ENCODE assay signal across 34 cellular contexts in the genomic region with DNA sequence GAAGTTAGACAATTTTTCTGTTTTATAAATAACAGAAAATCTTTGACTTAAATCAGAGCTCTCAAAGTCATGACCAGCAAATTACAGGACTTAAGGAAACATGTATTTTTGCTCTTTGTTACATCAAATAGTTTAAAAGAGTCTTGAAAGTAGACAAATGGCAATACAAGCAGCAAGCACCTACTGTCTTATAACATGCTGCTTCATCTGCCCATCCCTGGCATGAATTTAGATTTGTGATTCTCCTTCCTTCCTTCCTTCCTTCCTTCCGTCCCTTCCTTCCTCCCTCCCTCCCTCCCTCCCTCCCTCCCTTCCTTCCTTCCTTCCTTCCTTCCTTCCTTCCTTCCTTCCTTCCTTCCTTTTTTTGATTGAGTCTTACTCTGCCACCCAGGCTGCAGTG.
"Had no signal": no experiment of that assay in that cellular context is flagged by ENCODE, and none has a peak within 500 bp of the region (broad histone marks: within the 10 kb centered on the region; RNA-seq: fewer than 3 reads in every experiment).

No MANE protein-coding gene starts in this region.

- H3K4me1 Mint-ChIP-seq: activated B cell treated with CpG ODN at 0.5 μM for 24 hours; activated CD4-positive, alpha-beta T cell treated with anti-CD3 and anti-CD28 coated beads, Interleukin-2, amount 10 ng/mL, durations not matched to agents 24 days and 14 days; activated naive CD4-positive, alpha-beta T cell treated with anti-CD3 and anti-CD28 coated beads, Interleukin-2, amount 10 ng/mL, durations not matched to agents 7 days and 5 days; activated naive CD4-positive, alpha-beta T cell treated with anti-CD3 and anti-CD28 coated beads, Interleukin-2, amount 50 U/mL, for 24 hours; activated naive CD8-positive, alpha-beta T cell treated with anti-CD3 and anti-CD28 coated beads, Interleukin-2, amount 10 ng/mL, durations not matched to agents 7 days and 5 days; activated naive CD8-positive, alpha-beta T cell treated with anti-CD3 and anti-CD28 coated beads, Interleukin-2, amount 50 U/mL, for 24 hours; brain; central memory CD8-positive, alpha-beta T cell had no signal

- ATAC-seq: activated CD8-positive, alpha-beta T cell treated with anti-CD3 and anti-CD28 coated beads for 36 hours; activated naive CD8-positive, alpha-beta T cell treated with anti-CD3 and anti-CD28 coated beads, Interleukin-2, amount 50 U/mL, for 24 hours had no signal

- H3K36me3 ChIP-seq: ascending aorta, cardiac muscle cell had no signal

- H3K9me3 Mint-ChIP-seq: brain had no signal

- H3K27me3 Mint-ChIP-seq: activated B cell treated with CpG ODN at 0.5 μM for 24 hours; activated CD4-positive, alpha-beta memory T cell treated with anti-CD3 and anti-CD28 coated beads for 36 hours; activated CD4-positive, alpha-beta T cell treated with anti-CD3 and anti-CD28 coated beads, Interleukin-2, amount 10 ng/mL, durations not matched to agents 24 days and 14 days; activated CD8-positive, alpha-beta T cell treated with anti-CD3 and anti-CD28 coated beads for 36 hours; activated naive CD4-positive, alpha-beta T cell treated with anti-CD3 and anti-CD28 coated beads, Interleukin-2, amount 10 ng/mL, durations not matched to agents 7 days and 5 days; activated naive CD4-positive, alpha-beta T cell treated with anti-CD3 and anti-CD28 coated beads, Interleukin-2, amount 50 U/mL, for 24 hours; activated naive CD8-positive, alpha-beta T cell; activated naive CD8-positive, alpha-beta T cell treated with anti-CD3 and anti-CD28 coated beads, Interleukin-2, amount 10 ng/mL, durations not matched to agents 7 days and 5 days; activated naive CD8-positive, alpha-beta T cell treated with anti-CD3 and anti-CD28 coated beads, Interleukin-2, amount 50 U/mL, for 24 hours; activated T-cell treated with anti-CD3 and anti-CD28 coated beads, Interleukin-2, amount 50 U/mL, for 24 hours; brain; central memory CD8-positive, alpha-beta T cell had no signal

- H3K36me3 Mint-ChIP-seq: activated CD4-positive, alpha-beta memory T cell treated with anti-CD3 and anti-CD28 coated beads for 36 hours; activated naive CD4-positive, alpha-beta T cell treated with anti-CD3 and anti-CD28 coated beads, Interleukin-2, amount 10 ng/mL, durations not matched to agents 7 days and 5 days; activated naive CD4-positive, alpha-beta T cell treated with anti-CD3 and anti-CD28 coated beads, Interleukin-2, amount 50 U/mL, for 24 hours; activated naive CD8-positive, alpha-beta T cell; activated naive CD8-positive, alpha-beta T cell treated with anti-CD3 and anti-CD28 coated beads, Interleukin-2, amount 10 ng/mL, durations not matched to agents 7 days and 5 days; brain had no signal

- H3K4me3 ChIP-seq: ascending aorta, cardiac muscle cell had no signal

- H3K27ac ChIP-seq: ascending aorta, cardiac muscle cell, VCaP had no signal

- H3K4me3 Mint-ChIP-seq: activated B cell treated with CpG ODN at 0.5 μM for 24 hours; activated CD4-positive, alpha-beta memory T cell treated with anti-CD3 and anti-CD28 coated beads for 36 hours; activated CD4-positive, alpha-beta T cell treated with anti-CD3 and anti-CD28 coated beads, Interleukin-2, amount 10 ng/mL, durations not matched to agents 24 days and 14 days; activated CD8-positive, alpha-beta T cell treated with anti-CD3 and anti-CD28 coated beads for 36 hours; activated naive CD4-positive, alpha-beta T cell treated with anti-CD3 and anti-CD28 coated beads, Interleukin-2, amount 10 ng/mL, durations not matched to agents 7 days and 5 days; activated naive CD4-positive, alpha-beta T cell treated with anti-CD3 and anti-CD28 coated beads, Interleukin-2, amount 50 U/mL, for 24 hours; activated naive CD8-positive, alpha-beta T cell; activated naive CD8-positive, alpha-beta T cell treated with anti-CD3 and anti-CD28 coated beads, Interleukin-2, amount 10 ng/mL, durations not matched to agents 7 days and 5 days; activated naive CD8-positive, alpha-beta T cell treated with anti-CD3 and anti-CD28 coated beads, Interleukin-2, amount 50 U/mL, for 24 hours; activated T-cell treated with anti-CD3 and anti-CD28 coated beads, Interleukin-2, amount 50 U/mL, for 24 hours; brain; central memory CD8-positive, alpha-beta T cell; T-helper 1 cell treated with Interleukin-12 subunit alpha and Interleukin-12 subunit beta and Interleukin-4 antibody, amounts not matched to agents 30 μg/mL and 1 μg/mL, for 36 hours; T-helper 2 cell treated with Interferon-gamma antibody and Interleukin-4, amounts not matched to agents 5 μg/mL and 100 μg/mL, for 36 hours had no signal

- H3K9me3 ChIP-seq: ascending aorta had no signal

- H3K27ac Mint-ChIP-seq: activated B cell treated with CpG ODN at 0.5 μM for 24 hours; activated CD4-positive, alpha-beta memory T cell treated with anti-CD3 and anti-CD28 coated beads for 36 hours; activated CD4-positive, alpha-beta T cell treated with anti-CD3 and anti-CD28 coated beads, Interleukin-2, amount 10 ng/mL, durations not matched to agents 24 days and 14 days; activated CD8-positive, alpha-beta T cell treated with anti-CD3 and anti-CD28 coated beads for 36 hours; activated naive CD4-positive, alpha-beta T cell treated with anti-CD3 and anti-CD28 coated beads, Interleukin-2, amount 10 ng/mL, durations not matched to agents 7 days and 5 days; activated naive CD4-positive, alpha-beta T cell treated with anti-CD3 and anti-CD28 coated beads, Interleukin-2, amount 50 U/mL, for 24 hours; activated naive CD8-positive, alpha-beta T cell; activated naive CD8-positive, alpha-beta T cell treated with anti-CD3 and anti-CD28 coated beads, Interleukin-2, amount 10 ng/mL, durations not matched to agents 7 days and 5 days; activated naive CD8-positive, alpha-beta T cell treated with anti-CD3 and anti-CD28 coated beads, Interleukin-2, amount 50 U/mL, for 24 hours; activated T-cell treated with anti-CD3 and anti-CD28 coated beads, Interleukin-2, amount 50 U/mL, for 24 hours; activated T-helper 2 cell treated with anti-CD3 and anti-CD28 coated beads, Interferon-gamma antibody, Interleukin-2, Interleukin-4, amounts not matched to agents 10 μg/mL and 5 μg/mL and 100 μg/mL, durations not matched to agents 14 hours and 24 hours and 36 hours; brain; T-helper 1 cell treated with Interleukin-12 subunit alpha and Interleukin-12 subunit beta and Interleukin-4 antibody, amounts not matched to agents 30 μg/mL and 1 μg/mL, for 36 hours; T-helper 2 cell treated with Interferon-gamma antibody and Interleukin-4, amounts not matched to agents 5 μg/mL and 100 μg/mL, for 36 hours had no signal

- H3K4me1 ChIP-seq: ascending aorta had no signal

- H3K27me3 ChIP-seq: ascending aorta, cardiac muscle cell had no signal

- DNase-seq: activated B cell treated with CpG ODN at 0.5 μM for 24 hours; activated CD4-positive, alpha-beta memory T cell treated with anti-CD3 and anti-CD28 coated beads for 36 hours; activated CD4-positive, alpha-beta T cell treated with anti-CD3 and anti-CD28 coated beads for 4 hours; activated CD4-positive, alpha-beta T cell treated with anti-CD3 and anti-CD28 coated beads, Interleukin-2, amount 10 ng/mL, durations not matched to agents 24 days and 14 days; activated CD4-positive, alpha-beta T cell treated with anti-CD3 and anti-CD28 coated beads, Interleukin-2, amount 50 U/mL, for 1 hour; activated CD4-positive, alpha-beta T cell treated with anti-CD3 and anti-CD28 coated beads, Interleukin-2, amount 50 U/mL, for 4 hours; activated CD4-positive, CD25-positive, alpha-beta regulatory T cell treated with anti-CD3 and anti-CD28 coated beads, Interleukin-2, amount 50 U/mL, for 72 hours; activated CD8-positive, alpha-beta memory T cell treated with anti-CD3 and anti-CD28 coated beads, Interleukin-2, amount 50 U/mL, for 4 hours; activated CD8-positive, alpha-beta T cell treated with anti-CD3 and anti-CD28 coated beads for 36 hours; activated effector memory CD4-positive, alpha-beta T cell treated with Interleukin-2 at 50 U/mL for 16 hours; activated gamma-delta T cell; activated naive CD4-positive, alpha-beta T cell treated with anti-CD3 and anti-CD28 coated beads, Interleukin-2, amount 10 ng/mL, durations not matched to agents 7 days and 5 days; activated naive CD4-positive, alpha-beta T cell treated with Interleukin-2 at 50 U/mL for 16 hours; activated naive CD8-positive, alpha-beta T cell treated with anti-CD3 and anti-CD28 coated beads, Interleukin-2, amount 10 ng/mL, durations not matched to agents 7 days and 5 days; activated naive CD8-positive, alpha-beta T cell treated with anti-CD3 and anti-CD28 coated beads, Interleukin-2, amount 50 U/mL, for 24 hours; activated T-cell treated with anti-CD3 and anti-CD28 coated beads, Interleukin-2, amount 50 U/mL, for 24 hours; activated T-cell treated with anti-CD3 and anti-CD28 coated beads, Interleukin-2, amount 50 U/mL, for 48 hours; amygdala; anterior cingulate cortex; caudate nucleus; cerebellar nuclear complex; T-helper 1 cell; T-helper 2 cell; T-helper 9 cell had no signal
